ENCODE assay signal across 14 cellular contexts in genomic region chr5:36156124-36156601, GRCh38. TPM values are rescaled to one million over a fixed set of nuclear protein-coding genes. Genes with fewer than 3 reads are reported as not detected.
DNase-seq lines count a peak whose midpoint lies in the region; ATAC-seq and TF ChIP-seq lines count a peak whose summit lies in the region.
"Had no signal": no experiment of that assay in that cellular context is flagged by ENCODE, and none has a peak within 500 bp of the region (broad histone marks: within the 10 kb centered on the region; RNA-seq: fewer than 3 reads in every experiment).

No MANE protein-coding gene starts in this region.

- H3K36me3 ChIP-seq in SK-N-SH (replicated peaks in 1 of 2; ENCODE audit: control insufficient read depth in 1 of 2, insufficient read depth in 2 of 2, low read length in 1 of 2) (peaks cover 36 to 48% of the 10 kb centered on the region in 2 experiments), SK-N-MC (ENCODE audit: insufficient read depth, low read length) (peaks cover 85% of the 10 kb centered on the region), subcutaneous abdominal adipose tissue (ENCODE audit: control insufficient read depth in 5 of 5, insufficient read depth in 5 of 5, low read length in 5 of 5) (peaks cover 7 to 27% (median 22%) of the 10 kb centered on the region in 5 donors)

- H3K4me3 ChIP-seq in SK-N-SH (ENCODE audit: low read depth in 2 of 2, low read length in 1 of 2), result no peak overlapping the region
- peak overlapping the region; percentile 41 for H3K4me3 ChIP-seq in SK-N-MC
- H3K4me3 ChIP-seq in subcutaneous abdominal adipose tissue (ENCODE audit: low read depth in 1 of 5, low read length in 5 of 5), result peak overlapping the region in 1 of 5 donors; percentile 6
- H3K4me3 ChIP-seq: heart left ventricle had no signal

- H2AFZ ChIP-seq in SK-N-SH (ENCODE audit: low read depth), result no peak overlapping the region

- 63% methylated on average over 3 of the region's 4 CpGs for WGBS in SK-N-SH (ENCODE audit: low lambda C conversion rate)

- H3K27me3 ChIP-seq in SK-N-SH (ENCODE audit: insufficient read depth) (no peaks in the 10 kb centered on the region), foreskin keratinocyte (no peaks in the 10 kb centered on the region), subcutaneous abdominal adipose tissue (ENCODE audit: control insufficient read depth in 5 of 5, insufficient read depth in 4 of 5, low read length in 5 of 5) (no peaks in the 10 kb centered on the region)
- H3K27me3 ChIP-seq: heart left ventricle had no signal

- H3K4me2 ChIP-seq in SK-N-SH, result no peak overlapping the region

- H3K9me2 ChIP-seq in SK-N-SH, result no peaks in the 10 kb centered on the region

- H3K27ac ChIP-seq in SK-N-SH (ENCODE audit: low read depth in 2 of 2, low read length in 1 of 2), result peak overlapping the region in 1 of 2 experiments; percentile 99; a peak in 3 of 4 replicates
- H3K27ac ChIP-seq in SK-N-MC, result peak overlapping the region; percentile 94
- H3K27ac ChIP-seq in foreskin keratinocyte, result no peak overlapping the region
- peak overlapping the region; percentile 12 for H3K27ac ChIP-seq in subcutaneous abdominal adipose tissue (ENCODE audit: low read depth, low read length)
- H3K27ac ChIP-seq: heart left ventricle had no signal

- H4K20me1 ChIP-seq in SK-N-SH (ENCODE audit: insufficient read depth), result no peaks in the 10 kb centered on the region

- peaks cover 72% of the 10 kb centered on the region for H3K79me2 ChIP-seq in SK-N-SH (ENCODE audit: insufficient read depth)

- ATAC-seq in SK-N-SH treated with all-trans-retinoic acid at 6 μM for 48 hours (no peak), foreskin keratinocyte (peak; percentile 73), GM21528 (IDR thresholded peaks at IDR 0.05; ENCODE audit: low FRiP score, unreplicated experiment) (no peak)
- ATAC-seq: heart left ventricle had no signal

- TF ChIP-seq RAD21 in SK-N-SH (IDR thresholded peaks at IDR 0.05; ENCODE audit: low read length), result no peak

- CTCF ChIA-PET in SK-N-SH (lab: Yijun Ruan, JAX), result interaction anchor here (1.0 to 2.1 kb wide), 3 partner anchors 10 to 85 kb away, joined by 3 to 7 read pairs (median 4); partner anchors contain the start of gene NADK2

- TF ChIP-seq EP300 in SK-N-SH (IDR thresholded peaks at IDR 0.05; ENCODE audit: borderline replicate concordance in 1 of 2, low read depth in 1 of 2, low read length in 1 of 2), result no peak

- TF ChIP-seq CTCF in SK-N-SH (IDR thresholded peaks at IDR 0.05) (no peak), foreskin keratinocyte (conservative IDR thresholded peaks at IDR 0.05) (no peak)

- no peak for DNase-seq in SK-N-SH
- DNase-seq in SK-N-MC (ENCODE audit: low read depth, low spot score), result no peak
- peak; percentile 98 to 99 for DNase-seq in foreskin keratinocyte
- DNase-seq in medulla oblongata (ENCODE audit: extremely low spot score), result no peak
- no peak for DNase-seq in NCI-H1436 treated with DMSO at 0.1 percent for 48 hours (lab: John Stamatoyannopoulos, UW)
- DNase-seq: activated gamma-delta T cell treated with Interleukin-2 at 50 U/mL for 16 hours, cortex of kidney, GDM1, heart left ventricle, NCI-H2029, Right ventricle myocardium superior had no signal

- H3K9me3 ChIP-seq in SK-N-SH (no peaks in the 10 kb centered on the region), SK-N-MC (ENCODE audit: low read depth, low read length) (no peaks in the 10 kb centered on the region), subcutaneous abdominal adipose tissue (ENCODE audit: control insufficient read depth in 5 of 5, low read length in 5 of 5) (no peaks in the 10 kb centered on the region)
- H3K9me3 ChIP-seq: heart left ventricle had no signal

- POLR2A ChIA-PET in SK-N-SH (lab: Yijun Ruan, JAX), result no interaction called here

- no peak overlapping the region for H3K9ac ChIP-seq in SK-N-SH
- H3K9ac ChIP-seq in SK-N-MC (ENCODE audit: insufficient read length), result no peak overlapping the region
- H3K9ac ChIP-seq in subcutaneous abdominal adipose tissue (ENCODE audit: low read length in 5 of 5), result peak overlapping the region in 2 of 5 donors; percentile 25 to 26

- H3F3A ChIP-seq in SK-N-SH (replicated peaks; ENCODE audit: insufficient read depth), result no peaks in the 10 kb centered on the region

- H3K4me1 ChIP-seq in SK-N-SH (ENCODE audit: control insufficient read depth in 1 of 2, insufficient read depth in 2 of 2, low read depth in 1 of 2, low read length in 1 of 2) (peaks cover 42 to 66% of the 10 kb centered on the region in 2 experiments), foreskin keratinocyte (peaks cover 33% of the 10 kb centered on the region), subcutaneous abdominal adipose tissue (ENCODE audit: control insufficient read depth in 5 of 5, insufficient read depth in 5 of 5, low read length in 5 of 5) (peaks cover 2 to 58% (median 42%) of the 10 kb centered on the region in 5 donors)

TF ChIP-seq in SK-N-SH treated with all-trans-retinoic acid at 6 μM for 48 hours, 23 proteins besides CTCF, POLR2A, EP300 and RAD21 (continues in another document):
- TF ChIP-seq OSR1 (CRISPR knock-in tag; IDR thresholded peaks at IDR 0.05) (no peak), TOX (CRISPR knock-in tag; IDR thresholded peaks at IDR 0.05; ENCODE audit: borderline replicate concordance) (no peak), ZNF70 (CRISPR knock-in tag; IDR thresholded peaks at IDR 0.05) (no peak), SNAI2 (CRISPR knock-in tag; IDR thresholded peaks at IDR 0.05) (no peak), ZFP30 (CRISPR knock-in tag; IDR thresholded peaks at IDR 0.05) (no peak), ARNTL (CRISPR knock-in tag; IDR thresholded peaks at IDR 0.05; ENCODE audit: borderline replicate concordance, low read depth) (no peak), RARB (CRISPR knock-in tag; IDR thresholded peaks at IDR 0.05) (no peak), ZC3H10 (CRISPR knock-in tag; IDR thresholded peaks at IDR 0.05) (no peak), PPARA (CRISPR knock-in tag; IDR thresholded peaks at IDR 0.05; ENCODE audit: borderline replicate concordance) (no peak), ZNF565 (CRISPR knock-in tag; conservative IDR thresholded peaks at IDR 0.05; ENCODE audit: low read depth) (no peak), ESRRG (CRISPR knock-in tag; IDR thresholded peaks at IDR 0.05) (no peak)

TF ChIP-seq in SK-N-SH, 30 proteins besides CTCF, POLR2A, EP300 and RAD21 (continues in another document):
- TF ChIP-seq, protein P1, sequence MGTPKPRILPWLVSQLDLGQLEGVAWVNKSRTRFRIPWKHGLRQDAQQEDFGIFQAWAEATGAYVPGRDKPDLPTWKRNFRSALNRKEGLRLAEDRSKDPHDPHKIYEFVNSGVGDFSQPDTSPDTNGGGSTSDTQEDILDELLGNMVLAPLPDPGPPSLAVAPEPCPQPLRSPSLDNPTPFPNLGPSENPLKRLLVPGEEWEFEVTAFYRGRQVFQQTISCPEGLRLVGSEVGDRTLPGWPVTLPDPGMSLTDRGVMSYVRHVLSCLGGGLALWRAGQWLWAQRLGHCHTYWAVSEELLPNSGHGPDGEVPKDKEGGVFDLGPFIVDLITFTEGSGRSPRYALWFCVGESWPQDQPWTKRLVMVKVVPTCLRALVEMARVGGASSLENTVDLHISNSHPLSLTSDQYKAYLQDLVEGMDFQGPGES (IDR thresholded peaks at IDR 0.05; ENCODE audit: low read depth, low read length), result no peak
- TF ChIP-seq TEAD4 (IDR thresholded peaks at IDR 0.05; ENCODE audit: borderline replicate concordance, insufficient read depth) (no peak), ZBTB33 (IDR thresholded peaks at IDR 0.05; ENCODE audit: borderline replicate concordance, low read depth) (no peak), FOXM1 (IDR thresholded peaks at IDR 0.05; ENCODE audit: low read depth) (no peak)

RNA-seq across cellular contexts. Expression of gene SKP2, which starts 4.3 kb away (rescaled TPM):
- polyA plus RNA-seq in SK-N-SH (2012; rRNA removed) (12.4 and 14.8 TPM in 2 replicates), foreskin keratinocyte (19.8 and 35.6 TPM in 2 replicates)
- 17.1 and 18.9 TPM in 2 replicates for polyA plus RNA-seq in SK-N-SH (2012; cell fraction: cytosol; rRNA removed)
- polyA plus RNA-seq in SK-N-SH (2012; cell fraction: nucleus; rRNA removed), result 15.4 and 15.7 TPM in 2 replicates
- total RNA-seq in foreskin keratinocyte, result 69.0 and 98.7 TPM in 2 replicates

RNA-seq across cellular contexts. Expression of gene LMBRD2, which starts 4.5 kb away (rescaled TPM):
- polyA plus RNA-seq in SK-N-SH (2012; rRNA removed), result 1.6 and 2.2 TPM in 2 replicates
- polyA plus RNA-seq in SK-N-SH (2012; cell fraction: cytosol; rRNA removed), result 2.4 and 2.9 TPM in 2 replicates
- 1.9 and 3.8 TPM in 2 replicates for polyA plus RNA-seq in SK-N-SH (2012; cell fraction: nucleus; rRNA removed)
- 6.1 and 7.1 TPM in 2 replicates for total RNA-seq in foreskin keratinocyte
- polyA plus RNA-seq in foreskin keratinocyte, result 0.95 and 1.2 TPM in 2 replicates

Comparison
In these comparisons a context has a peak if more than half of its experiments do, and no peak if none do; other contexts are left out.
1. DNase-seq: peak in foreskin keratinocyte (2 of 2); none in SK-N-SH (single experiment), SK-N-MC (single experiment), medulla oblongata (single experiment) and NCI-H1436 treated with DMSO at 0.1 percent for 48 hours (single experiment).